Comparison of ENCODE assay signal across 11 cellular contexts in the genomic region with DNA sequence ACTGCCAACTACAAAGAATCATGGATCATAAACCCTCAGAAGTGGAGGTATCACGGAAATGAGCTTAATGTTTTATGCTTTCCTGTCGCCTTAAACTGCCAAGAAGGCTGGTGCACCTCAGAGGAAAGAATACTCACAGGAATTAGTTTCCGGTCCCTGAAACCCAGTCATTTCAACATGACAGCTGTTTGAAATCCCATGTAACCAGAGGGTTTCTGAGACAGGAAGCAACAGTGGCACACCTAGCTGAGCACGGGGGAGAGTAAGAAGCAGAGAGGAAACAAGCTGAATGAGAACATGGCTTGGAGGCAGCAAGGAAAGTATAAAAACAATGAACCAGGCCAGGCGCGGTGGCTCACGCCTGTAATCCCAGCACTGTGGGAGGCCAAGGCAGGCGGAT. TPM values are rescaled to one million over a fixed set of nuclear protein-coding genes. Genes with fewer than 3 reads are reported as not detected.
DNase-seq lines count a peak whose midpoint lies in the region; ATAC-seq and TF ChIP-seq lines count a peak whose summit lies in the region.
"Had no signal": no experiment of that assay in that cellular context is flagged by ENCODE, and none has a peak within 500 bp of the region (broad histone marks: within the 10 kb centered on the region; RNA-seq: fewer than 3 reads in every experiment).

No MANE protein-coding gene starts in this region.

- peak overlapping the region; percentile 85 for H3K4me3 ChIP-seq in DOHH2 (ENCODE audit: low read length)

- TF ChIP-seq CTCF in DOHH2 (IDR thresholded peaks at IDR 0.05; ENCODE audit: low read depth, low read length, poor library complexity, severe bottlenecking) = no peak

- DNase-seq in naive B cell (peak; percentile 34), left lobe of liver (ENCODE audit: low spot score) (no peak), D341Med (ENCODE audit: low spot score) (no peak), NCI-H2227 treated with DMSO at 0.1 percent for 48 hours (lab: John Stamatoyannopoulos, UW) (no peak), erythroblast (lab: John Stamatoyannopoulos, UW) (no peak)
- DNase-seq: activated CD4-positive, CD25-positive, alpha-beta regulatory T cell; effector CD4-positive, alpha-beta T cell; NCI-H524 treated with DMSO at 0.1 percent for 48 hours had no signal

- peaks cover 86% of the 10 kb centered on the region for H3K4me1 ChIP-seq in DOHH2 (ENCODE audit: control insufficient read depth, low read length)

- H3K9me3 ChIP-seq in DOHH2 (ENCODE audit: control insufficient read depth, insufficient read depth, low read length) = no peaks in the 10 kb centered on the region

- H3K27ac Mint-ChIP-seq in activated T-helper 17 cell treated with anti-CD3 and anti-CD28 coated beads, Interleukin-2, amount 50 U/mL, for 72 hours = peak overlapping the region; percentile 92
- peak overlapping the region; percentile 39 to 97 (median 92) for H3K27ac Mint-ChIP-seq in naive B cell

- H3K9me3 Mint-ChIP-seq in activated T-helper 17 cell treated with anti-CD3 and anti-CD28 coated beads, Interleukin-2, amount 50 U/mL, for 72 hours = no peaks in the 10 kb centered on the region
- no peaks in the 10 kb centered on the region for H3K9me3 Mint-ChIP-seq in naive B cell

- peaks cover 87% of the 10 kb centered on the region for H3K79me2 ChIP-seq in DOHH2 (ENCODE audit: control insufficient read depth, low read length)

- H3K4me1 Mint-ChIP-seq in activated T-helper 17 cell treated with anti-CD3 and anti-CD28 coated beads, Interleukin-2, amount 50 U/mL, for 72 hours = peaks cover 55% of the 10 kb centered on the region
- peaks cover 63 to 73% (median 64%) of the 10 kb centered on the region in 3 donors for H3K4me1 Mint-ChIP-seq in naive B cell

- H3K27me3 Mint-ChIP-seq in activated T-helper 17 cell treated with anti-CD3 and anti-CD28 coated beads, Interleukin-2, amount 50 U/mL, for 72 hours = no peaks in the 10 kb centered on the region
- H3K27me3 Mint-ChIP-seq in naive B cell = no peaks in the 10 kb centered on the region

- H3K27me3 ChIP-seq in DOHH2 (ENCODE audit: control insufficient read depth, low read length) = peaks cover 3% of the 10 kb centered on the region; the same call in 1 of the 2 replicates

- no peak overlapping the region for H3K27ac ChIP-seq in DOHH2 (ENCODE audit: low read depth, low read length)

- peak overlapping the region; percentile 94 for H3K4me3 Mint-ChIP-seq in activated T-helper 17 cell treated with anti-CD3 and anti-CD28 coated beads, Interleukin-2, amount 50 U/mL, for 72 hours
- H3K4me3 Mint-ChIP-seq in naive B cell = peak overlapping the region; percentile 71 to 99 (median 82)

- peaks cover 43% of the 10 kb centered on the region for H4K20me1 ChIP-seq in DOHH2 (ENCODE audit: control insufficient read depth, insufficient read depth, low read depth, low read length)

- H3K36me3 Mint-ChIP-seq in activated T-helper 17 cell treated with anti-CD3 and anti-CD28 coated beads, Interleukin-2, amount 50 U/mL, for 72 hours (ENCODE audit: low read depth) = peaks cover 43% of the 10 kb centered on the region
- H3K36me3 Mint-ChIP-seq in naive B cell = no peaks in the 10 kb centered on the region

- peak overlapping the region; percentile 97 for H3K4me2 ChIP-seq in DOHH2 (ENCODE audit: low read length)

- peaks cover 15% of the 10 kb centered on the region for H3F3A ChIP-seq in DOHH2 (ENCODE audit: control insufficient read depth, insufficient read depth)

- H3K9me2 ChIP-seq in DOHH2 (replicated peaks; ENCODE audit: control insufficient read depth, low read length) = no peaks in the 10 kb centered on the region

- no peak for TF ChIP-seq POLR2A in erythroblast (IDR thresholded peaks at IDR 0.05; ENCODE audit: low read length)

- peaks cover 15% of the 10 kb centered on the region for H3K36me3 ChIP-seq in DOHH2 (ENCODE audit: control insufficient read depth, low read length)

- ATAC-seq in HG03139 (IDR thresholded peaks at IDR 0.05; ENCODE audit: unreplicated experiment) (peak; percentile 20), naive B cell (ENCODE audit: low read depth in 2 of 2) (peak in 1 of 2 donors; percentile 5), left lobe of liver (no peak)
- ATAC-seq in activated T-helper 17 cell treated with anti-CD3 and anti-CD28 coated beads, Interleukin-2, amount 50 U/mL, for 72 hours (replicated peaks) = peak; percentile 37

RNA-seq across cellular contexts. Expression of gene JAK1, which starts 3.9 kb away (rescaled TPM):
- total RNA-seq in activated T-helper 17 cell treated with anti-CD3 and anti-CD28 coated beads, Interleukin-2, amount 50 U/mL, for 72 hours = 100 to 1,000 TPM; 123 to 142 TPM
- polyA plus RNA-seq in naive B cell (ENCODE audit: low read depth in 6 of 6) = 100 to 1,000 TPM; 182 to 259 (median 194) TPM
- 43.3 TPM for total RNA-seq in left lobe of liver
